1 cellular context compared by ENCODE assay signal in genomic region chr20:16119909-16120308, GRCh38.
A peak's percentile ranks its signal among the peaks of the same experiment; 100 is the strongest.
TF ChIP-seq lines count a peak whose summit lies in the region.

No MANE protein-coding gene starts in this region.

TF ChIP-seq in HepG2, 621 proteins besides CTCF, POLR2A, EP300 and RAD21 (continued from another document and continues in another):
- TF ChIP-seq AHDC1 (CRISPR knock-in tag; IDR thresholded peaks at IDR 0.05; ENCODE audit: borderline replicate concordance) (peak; percentile 94; the same call in 1 of the 2 replicates), NCOA1 (CRISPR knock-in tag; IDR thresholded peaks at IDR 0.05) (no peak), CREBL2 (CRISPR knock-in tag; IDR thresholded peaks at IDR 0.05; ENCODE audit: borderline replicate concordance) (no peak), BATF2 (CRISPR knock-in tag; IDR thresholded peaks at IDR 0.05) (no peak), ZNF232 (CRISPR knock-in tag; IDR thresholded peaks at IDR 0.05; ENCODE audit: borderline replicate concordance) (no peak), HNRNPK (IDR thresholded peaks at IDR 0.05; ENCODE audit: low read depth, low read length, poor library complexity, severe bottlenecking) (no peak), ZNF766 (CRISPR knock-in tag; IDR thresholded peaks at IDR 0.05; ENCODE audit: borderline replicate concordance) (no peak), ZBTB3 (CRISPR knock-in tag; IDR thresholded peaks at IDR 0.05; ENCODE audit: borderline replicate concordance, low read depth) (no peak), CSRNP2 (CRISPR knock-in tag; conservative IDR thresholded peaks at IDR 0.05; ENCODE audit: low read depth) (no peak), POLR2G (IDR thresholded peaks at IDR 0.05; ENCODE audit: low read depth, low read length) (no peak), ZNF496 (CRISPR knock-in tag; IDR thresholded peaks at IDR 0.05; ENCODE audit: insufficient replicate concordance) (no peak), ZNF777 (CRISPR knock-in tag; IDR thresholded peaks at IDR 0.05) (no peak), ZNF253 (CRISPR knock-in tag; IDR thresholded peaks at IDR 0.05; ENCODE audit: borderline replicate concordance) (no peak), SP1 (IDR thresholded peaks at IDR 0.05) (no peak), SP1 (CRISPR knock-in tag; IDR thresholded peaks at IDR 0.05) (no peak), BRCA1 (CRISPR knock-in tag; IDR thresholded peaks at IDR 0.05) (no peak), ZNF280D (CRISPR knock-in tag; IDR thresholded peaks at IDR 0.05) (no peak), MXD3 (CRISPR knock-in tag; IDR thresholded peaks at IDR 0.05) (no peak), ZNF713 (CRISPR knock-in tag; IDR thresholded peaks at IDR 0.05) (no peak), HNRNPL (IDR thresholded peaks at IDR 0.05; ENCODE audit: low read depth, low read length) (no peak), RORA (CRISPR knock-in tag; IDR thresholded peaks at IDR 0.05) (no peak), ZNF281 (CRISPR knock-in tag; IDR thresholded peaks at IDR 0.05; ENCODE audit: borderline replicate concordance) (no peak), SATB2 (CRISPR knock-in tag; IDR thresholded peaks at IDR 0.05) (no peak), ZNF331 (CRISPR knock-in tag; IDR thresholded peaks at IDR 0.05) (no peak), ZBTB7A (CRISPR knock-in tag; IDR thresholded peaks at IDR 0.05) (no peak), AKAP8 (CRISPR knock-in tag; IDR thresholded peaks at IDR 0.05) (no peak), ZNF784 (CRISPR knock-in tag; IDR thresholded peaks at IDR 0.05; ENCODE audit: borderline replicate concordance) (no peak), MYNN (CRISPR knock-in tag; IDR thresholded peaks at IDR 0.05; ENCODE audit: low read depth) (no peak), HMGXB4 (CRISPR knock-in tag; IDR thresholded peaks at IDR 0.05; ENCODE audit: borderline replicate concordance in 1 of 2, low read depth in 1 of 2) (no peak), ZNF768 (CRISPR knock-in tag; IDR thresholded peaks at IDR 0.05) (no peak), DMAP1 (CRISPR knock-in tag; IDR thresholded peaks at IDR 0.05) (no peak), RBFOX2 (IDR thresholded peaks at IDR 0.05; ENCODE audit: low read depth, low read length) (no peak), XBP1 (CRISPR knock-in tag; IDR thresholded peaks at IDR 0.05) (no peak), FOSL1 (CRISPR knock-in tag; IDR thresholded peaks at IDR 0.05; ENCODE audit: borderline replicate concordance) (no peak), ZNF256 (CRISPR knock-in tag; conservative IDR thresholded peaks at IDR 0.05) (no peak), ZNF510 (CRISPR knock-in tag; IDR thresholded peaks at IDR 0.05; ENCODE audit: low read depth) (no peak), ZFP36 (IDR thresholded peaks at IDR 0.05; ENCODE audit: borderline replicate concordance, low read depth, low read length, partially characterized antibody) (no peak), MLX (CRISPR knock-in tag; IDR thresholded peaks at IDR 0.05) (no peak), ATF5 (CRISPR knock-in tag; IDR thresholded peaks at IDR 0.05; ENCODE audit: low read depth) (no peak), ZNF20 (CRISPR knock-in tag; IDR thresholded peaks at IDR 0.05) (no peak), ZNF34 (CRISPR knock-in tag; IDR thresholded peaks at IDR 0.05; ENCODE audit: borderline replicate concordance) (no peak), SNRNP70 (IDR thresholded peaks at IDR 0.05; ENCODE audit: low read depth, low read length) (no peak), PRPF4 (IDR thresholded peaks at IDR 0.05; ENCODE audit: low read depth, low read length, poor library complexity, severe bottlenecking) (no peak), ZNF790 (CRISPR knock-in tag; IDR thresholded peaks at IDR 0.05; ENCODE audit: borderline replicate concordance) (no peak), MNT (IDR thresholded peaks at IDR 0.05) (no peak)
